ENCODE assay signal across 9 cellular contexts in genomic region chr2:190979906-190980629, GRCh38. TPM values are rescaled to one million over a fixed set of nuclear protein-coding genes. Genes with fewer than 3 reads are reported as not detected.
DNase-seq lines count a peak whose midpoint lies in the region; ATAC-seq, FAIRE-seq and TF ChIP-seq lines count a peak whose summit lies in the region.
"Had no signal": no experiment of that assay in that cellular context is flagged by ENCODE, and none has a peak within 500 bp of the region (broad histone marks: within the 10 kb centered on the region; RNA-seq: fewer than 3 reads in every experiment).

No MANE protein-coding gene starts in this region.

- DNase-seq in A172 (ENCODE audit: low spot score): peak; percentile 14
- peak; percentile 60 for DNase-seq in KBM-7
- peak; percentile 70 for DNase-seq in astrocyte (ENCODE audit: low read depth)
- peak in 2 of 3 donors; percentile 57 to 59 for DNase-seq in right lobe of liver
- no peak for DNase-seq in GM03348 (ENCODE audit: low spot score)
- no peak for DNase-seq in NCI-H82 treated with DMSO at 0.1 percent for 48 hours (lab: John Stamatoyannopoulos, UW; ENCODE audit: unreplicated experiment)
- DNase-seq in HPDE6-E6E7 (ENCODE audit: extremely low spot score): no peak
- DNase-seq: RPMI8226 had no signal

- peak overlapping the region; percentile 89 for H3K27ac Mint-ChIP-seq in astrocyte (ENCODE audit: unreplicated experiment)

- peaks cover 47% of the 10 kb centered on the region for H3K36me3 Mint-ChIP-seq in astrocyte (ENCODE audit: low read depth, unreplicated experiment)

- no peak for FAIRE-seq in astrocyte (lab: Jason Lieb, UNC)

- 54% methylated on average over 11 of the region's 14 CpGs for WGBS in right lobe of liver (ENCODE audit: insufficient coverage, low coverage, low lambda C conversion rate, missing lambda C conversion rate)

- no peaks in the 10 kb centered on the region for H3K9me3 ChIP-seq in astrocyte (ENCODE audit: insufficient read depth, low read depth, low read length)
- H3K9me3 ChIP-seq in right lobe of liver: no peaks in the 10 kb centered on the region

- H3K36me3 ChIP-seq in astrocyte (ENCODE audit: insufficient read depth, low read length) (peaks cover 71% of the 10 kb centered on the region), right lobe of liver (peaks cover 17 to 99% (median 58%) of the 10 kb centered on the region in 4 donors)

- H3K4me2 ChIP-seq in astrocyte (ENCODE audit: low read length): peak overlapping the region; percentile 57

- no peaks in the 10 kb centered on the region for H3K79me2 ChIP-seq in astrocyte (ENCODE audit: insufficient read depth, low read length)

- no peak overlapping the region for H3K4me3 Mint-ChIP-seq in astrocyte (ENCODE audit: unreplicated experiment)

- ATAC-seq in right lobe of liver (peak; percentile 81 to 92 (median 88)), GM19035 (IDR thresholded peaks at IDR 0.05; ENCODE audit: unreplicated experiment) (no peak)

- no peaks in the 10 kb centered on the region for H3K27me3 Mint-ChIP-seq in astrocyte (ENCODE audit: low read depth, unreplicated experiment)

- peak overlapping the region; percentile 9 for H3K9ac ChIP-seq in astrocyte (ENCODE audit: low read length)

- H3K27me3 ChIP-seq in astrocyte (ENCODE audit: insufficient read depth, low read length): no peaks in the 10 kb centered on the region
- no peaks in the 10 kb centered on the region for H3K27me3 ChIP-seq in right lobe of liver

- TF ChIP-seq CTCF in astrocyte (IDR thresholded peaks at IDR 0.05; ENCODE audit: insufficient read depth, low read depth, low read length) (no peak), right lobe of liver (IDR thresholded peaks at IDR 0.05) (no peak)

- no peak overlapping the region for H3K4me3 ChIP-seq in astrocyte (ENCODE audit: insufficient read depth, low read depth, low read length)
- H3K4me3 ChIP-seq in right lobe of liver: no peak overlapping the region

- in situ Hi-C loops in KBM-7 (cut with MboI; ENCODE audit: low pct_unique_long_range_greater_than_20kb, low sequenced_read_pairs): no loop called here

- TF ChIP-seq POLR2A in right lobe of liver (IDR thresholded peaks at IDR 0.05): no peak

- no peaks in the 10 kb centered on the region for H3K9me3 Mint-ChIP-seq in astrocyte (ENCODE audit: unreplicated experiment)

- H3K4me1 ChIP-seq in astrocyte (ENCODE audit: insufficient read depth, low read length) (peaks cover 29% of the 10 kb centered on the region), right lobe of liver (no peaks in the 10 kb centered on the region)

- H3K4me1 Mint-ChIP-seq in astrocyte (ENCODE audit: low read depth, unreplicated experiment): peaks cover 56% of the 10 kb centered on the region

- H2AFZ ChIP-seq in astrocyte (ENCODE audit: low read depth, low read length): no peak overlapping the region

- peak overlapping the region; percentile 16 for H3K27ac ChIP-seq in astrocyte (ENCODE audit: low read depth, low read length)
- peak overlapping the region in 2 of 3 donors; percentile 24 to 26 for H3K27ac ChIP-seq in right lobe of liver

- intact Hi-C loops in right lobe of liver (cut with DNase I): no loop called here

- H4K20me1 ChIP-seq in astrocyte (ENCODE audit: insufficient read depth, low read length): peaks cover 22% of the 10 kb centered on the region

RNA-seq across cellular contexts. Expression of gene STAT1, which starts 33.9 kb away (rescaled TPM):
- 55.0 and 64.7 TPM in 2 replicates for total RNA-seq in A172 (2014; rRNA removed; shearing (Covaris generic))
- total RNA-seq in astrocyte (377 and 447 TPM in 2 replicates), right lobe of liver (10 to 100 TPM; 28.9 to 72.3 (median 48.5) TPM)

Comparison
In these comparisons a context has a peak if more than half of its experiments do, and no peak if none do; other contexts are left out.
1. DNase-seq: peak in A172 (single experiment), KBM-7 (single experiment), astrocyte (single experiment) and right lobe of liver (2 of 3); none in GM03348 (single experiment), NCI-H82 treated with DMSO at 0.1 percent for 48 hours (single experiment) and HPDE6-E6E7 (single experiment).